8 cellular contexts compared by ENCODE assay signal in the genomic region with DNA sequence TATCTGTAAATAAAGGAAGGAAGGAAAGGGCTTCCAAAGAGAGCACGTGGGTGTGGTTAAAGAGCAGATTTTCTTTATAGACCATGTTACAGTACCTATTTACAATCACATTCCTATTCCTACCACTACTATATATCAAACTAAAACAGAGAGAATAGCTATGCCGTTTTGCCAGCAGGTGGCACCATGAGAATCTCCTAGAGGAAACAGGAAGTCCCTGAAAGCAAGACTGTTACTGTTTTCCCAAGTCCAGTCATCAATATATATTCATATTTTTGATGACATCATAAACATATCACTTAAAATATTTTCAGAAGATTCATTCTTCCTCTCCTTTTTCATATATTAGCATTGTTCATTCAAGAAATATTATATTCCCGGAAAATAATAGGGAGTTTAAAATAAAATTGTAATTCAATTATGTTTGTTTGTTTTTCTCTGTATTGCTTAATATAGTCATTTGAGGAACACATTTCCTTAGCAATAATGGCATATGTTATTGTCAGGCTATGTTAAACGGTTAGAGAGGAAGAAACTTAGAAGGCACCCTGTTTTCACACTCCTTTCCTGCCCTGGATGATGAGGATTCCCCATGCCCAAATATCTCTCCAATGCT. TPM values are rescaled to one million over a fixed set of nuclear protein-coding genes. Genes with fewer than 3 reads are reported as not detected.
A peak's percentile ranks its signal among the peaks of the same experiment; 100 is the strongest.
DNase-seq lines count a peak whose midpoint lies in the region; ATAC-seq, FAIRE-seq and TF ChIP-seq lines count a peak whose summit lies in the region.

No MANE protein-coding gene starts in this region.

- H3K4me3 ChIP-seq in A549 = no peak overlapping the region
- H3K4me3 ChIP-seq in left lung = no peak overlapping the region

- no peak overlapping the region for H3K27ac ChIP-seq in A549
- H3K27ac ChIP-seq in left lung = no peak overlapping the region

- DNase-seq in A549 (ENCODE audit: low read depth in 1 of 2, low spot score in 1 of 2) (peak; percentile 67 to 68), GM13976 (ENCODE audit: low spot score) (peak; percentile 66), NCI-H2081 (lab: John Stamatoyannopoulos, UW) (peak; percentile 77 to 86), UCSD-AML1 (lab: John Stamatoyannopoulos, UW; ENCODE audit: unreplicated experiment) (peak; percentile 16), chondrocyte (ENCODE audit: low spot score) (no peak), left lung (peak in 1 of 2 donors; percentile 52)
- peak; percentile 7 for DNase-seq in stimulated activated CD8-positive, alpha-beta memory T cell treated with anti-CD3 and anti-CD28 coated beads, Interleukin-15, amount 100 ng/mL, for 1 hour (ENCODE audit: low read depth)

- H3K9me3 Mint-ChIP-seq in chondrocyte (ENCODE audit: low read depth) = no peaks in the 10 kb centered on the region

- TF ChIP-seq EP300 in A549 (IDR thresholded peaks at IDR 0.05) = no peak

- H3K9me3 ChIP-seq in A549 (no peaks in the 10 kb centered on the region), left lung (no peaks in the 10 kb centered on the region)

- peak; percentile 89 to 98 for ATAC-seq in A549
- ATAC-seq in HG02981 (IDR thresholded peaks at IDR 0.05; ENCODE audit: unreplicated experiment) = peak; percentile 78
- ATAC-seq in left lung = peak; percentile 88

- no peak overlapping the region for H3K27ac Mint-ChIP-seq in chondrocyte (ENCODE audit: unreplicated experiment)

- H3K4me1 Mint-ChIP-seq in chondrocyte (ENCODE audit: low read depth) = peaks cover 54% of the 10 kb centered on the region

- H3K36me3 ChIP-seq in left lung = no peaks in the 10 kb centered on the region

- CTCF ChIA-PET in A549 (lab: Yijun Ruan, JAX) = interaction anchor here (0.5 to 2.7 kb wide), 15 partner anchors 10 to 977 kb away, joined by 3 to 28 read pairs (median 3); partner anchors contain the start of gene NUF2

- no peak overlapping the region for H3K4me3 Mint-ChIP-seq in chondrocyte (ENCODE audit: unreplicated experiment)

- no peaks in the 10 kb centered on the region for H3K4me1 ChIP-seq in A549
- no peaks in the 10 kb centered on the region for H3K4me1 ChIP-seq in left lung

- no peak for FAIRE-seq in A549 (lab: Jason Lieb, UNC)

- POLR2A ChIA-PET in A549 (lab: Yijun Ruan, JAX) = no interaction called here

- WGBS in A549 (ENCODE audit: missing lambda C conversion rate) = 11% methylated on average over 4 of the region's 4 CpGs

- H3K36me3 Mint-ChIP-seq in chondrocyte (ENCODE audit: low read depth) = no peaks in the 10 kb centered on the region

- intact Hi-C loops in left lung (cut with DNase I) = loop anchor here in 1 of 2 donors (5.0 to 10.0 kb wide), 2 partner anchors 320 to 463 kb away; no protein-coding TSS in a partner anchor

- TF ChIP-seq CTCF in A549 (IDR thresholded peaks at IDR 0.05) (peak; percentile 78), GM13976 (IDR thresholded peaks at IDR 0.05; ENCODE audit: borderline replicate concordance, control extremely low read depth, extremely low read depth, insufficient read depth, missing control alignments) (peak; percentile 68), chondrocyte (IDR thresholded peaks at IDR 0.05) (peak; percentile 96), left lung (IDR thresholded peaks at IDR 0.05) (peak; percentile 58 to 59)

- H3K4me2 ChIP-seq in A549 = no peak overlapping the region

- peak; percentile 64 to 66 for TF ChIP-seq RAD21 in A549 (conservative IDR thresholded peaks at IDR 0.05 in 1 of 2, IDR thresholded peaks at IDR 0.05 in 1 of 2)

- no peak for TF ChIP-seq POLR2A in A549 (IDR thresholded peaks at IDR 0.05; ENCODE audit: low read length)

- H3K27me3 ChIP-seq in left lung = no peaks in the 10 kb centered on the region

- no peaks in the 10 kb centered on the region for H3K27me3 Mint-ChIP-seq in chondrocyte (ENCODE audit: low read depth)

- in situ Hi-C loops in GM13976 (cut with MboI; ENCODE audit: low sequenced_read_pairs, unreplicated experiment) = loop anchor here (10.0 kb wide), 1 partner anchor 450 kb away; no protein-coding TSS in a partner anchor

TF ChIP-seq in A549, 52 proteins besides CTCF, POLR2A, EP300 and RAD21:
- TF ChIP-seq SMC3 (IDR thresholded peaks at IDR 0.05) (peak; percentile 72), MAX (IDR thresholded peaks at IDR 0.05) (no peak)

RNA-seq across cellular contexts. Expression of gene CCDC190, which starts 6.6 kb away (rescaled TPM):
- polyA plus RNA-seq in A549 (2011; rRNA removed) = not detected in 2 replicates
- not detected in 2 replicates for polyA plus RNA-seq in A549 (2012; cell fraction: cytosol; rRNA removed)
- polyA plus RNA-seq in A549 (2012; cell fraction: nucleus; rRNA removed) = not detected in 2 replicates
- not detected in 3 replicates for polyA plus RNA-seq in A549 (2017; fragmentation: RNase III; extraction: RNeasy Plus Mini Kit Qiagen cat#74134 plus additional on column Dnase treatment)
- not detected in 2 replicates for polyA minus RNA-seq in A549 (2011; rRNA and poly(A)+ RNA removed)
- total RNA-seq in chondrocyte = 1.5 to 5.3 TPM (median 1.9 TPM) in 3 replicates
- 1 to 10 TPM; 1.5 to 2.1 TPM for total RNA-seq in left lung
